Comparison of ENCODE assay signal across 17 cellular contexts in genomic region chr13:106612688-106613087, GRCh38. TPM values are rescaled to one million over a fixed set of nuclear protein-coding genes. Genes with fewer than 3 reads are reported as not detected.
DNase-seq lines count a peak whose midpoint lies in the region; ATAC-seq, FAIRE-seq and TF ChIP-seq lines count a peak whose summit lies in the region.
"Had no signal": no experiment of that assay in that cellular context is flagged by ENCODE, and none has a peak within 500 bp of the region (broad histone marks: within the 10 kb centered on the region; RNA-seq: fewer than 3 reads in every experiment).

No MANE protein-coding gene starts in this region.

- no peak overlapping the region for H2AFZ ChIP-seq in hepatocyte

- no peak for TF ChIP-seq CTCF in bronchial epithelial cell (IDR thresholded peaks at IDR 0.05; ENCODE audit: insufficient read depth, low read length, severe bottlenecking)
- TF ChIP-seq CTCF in hepatocyte (IDR thresholded peaks at IDR 0.05; ENCODE audit: poor library complexity): no peak
- TF ChIP-seq CTCF in gastrocnemius medialis (IDR thresholded peaks at IDR 0.05 in 4 of 5, conservative IDR thresholded peaks at IDR 0.05 in 1 of 5): no peak
- no peak for TF ChIP-seq CTCF in activated CD8-positive, alpha-beta T cell treated with anti-CD3 and anti-CD28 coated beads for 36 hours (IDR thresholded peaks at IDR 0.05)

- CTCF ChIA-PET in activated CD8-positive, alpha-beta T cell treated with anti-CD3 and anti-CD28 coated beads for 36 hours (lab: Charles Lee): no interaction called here

- ATAC-seq in gastrocnemius medialis: peak; percentile 62 to 65
- ATAC-seq in HG03139 (IDR thresholded peaks at IDR 0.05; ENCODE audit: unreplicated experiment): no peak
- no peak for ATAC-seq in activated CD8-positive, alpha-beta T cell treated with anti-CD3 and anti-CD28 coated beads for 36 hours
- ATAC-seq: activated CD4-positive, CD25-positive, alpha-beta regulatory T cell treated with anti-CD3 and anti-CD28 coated beads, Interleukin-2, amount 50 U/mL, for 24 hours; K562; SK-N-SH treated with all-trans-retinoic acid at 6 μM for 48 hours had no signal

- no peak for TF ChIP-seq POLR2A in gastrocnemius medialis (IDR thresholded peaks at IDR 0.05)

- POLR2A ChIA-PET in activated CD8-positive, alpha-beta T cell treated with anti-CD3 and anti-CD28 coated beads for 36 hours (lab: Charles Lee): no interaction called here

- H3K27ac ChIP-seq in hepatocyte (peak overlapping the region; percentile 32), gastrocnemius medialis (no peak overlapping the region)

- DNase-seq in Kasumi-1 (lab: John Stamatoyannopoulos, UW) (peak; percentile 86 to 88), bronchial epithelial cell (ENCODE audit: low read depth) (peak; percentile 12), hepatocyte (ENCODE audit: low spot score) (peak; percentile 75), gastrocnemius medialis (peak; percentile 39 to 68), NOMO-1 treated with dmso at 0.1 percent for 144 hours (lab: John Stamatoyannopoulos, UW; ENCODE audit: unreplicated experiment) (no peak)
- no peak for DNase-seq in activated CD8-positive, alpha-beta T cell treated with anti-CD3 and anti-CD28 coated beads for 36 hours
- DNase-seq in effector CD8-positive, alpha-beta T cell (lab: John Stamatoyannopoulos, UW): no peak
- DNase-seq: amniotic stem cell; effector CD4-positive, alpha-beta T cell; midbrain; NCI-H2107 had no signal

- H3K27me3 ChIP-seq in bronchial epithelial cell (ENCODE audit: control insufficient read depth, insufficient read depth, low read length): no peaks in the 10 kb centered on the region
- H3K27me3 ChIP-seq in hepatocyte: no peaks in the 10 kb centered on the region
- no peaks in the 10 kb centered on the region for H3K27me3 ChIP-seq in gastrocnemius medialis

- H4K20me1 ChIP-seq in hepatocyte (ENCODE audit: insufficient read depth, poor library complexity, severe bottlenecking): no peaks in the 10 kb centered on the region

- H3K9me3 Mint-ChIP-seq in activated CD8-positive, alpha-beta T cell treated with anti-CD3 and anti-CD28 coated beads for 36 hours: no peaks in the 10 kb centered on the region

- peaks cover 5% of the 10 kb centered on the region for H3K4me1 ChIP-seq in hepatocyte (ENCODE audit: insufficient read depth)
- H3K4me1 ChIP-seq in gastrocnemius medialis: no peaks in the 10 kb centered on the region

- in situ Hi-C loops in gastrocnemius medialis (cut with MboI; ENCODE audit: low sequenced_read_pairs in 4 of 4): no loop called here

- no peaks in the 10 kb centered on the region for H3K9me2 ChIP-seq in hepatocyte (replicated peaks; ENCODE audit: insufficient read depth)

- WGBS in hepatocyte (ENCODE audit: low lambda C conversion rate, missing lambda C conversion rate): 22% methylated on average over 1 of the region's 1 CpG

- no peak overlapping the region for H3K4me2 ChIP-seq in hepatocyte

- no peak overlapping the region for H3K4me3 Mint-ChIP-seq in activated CD8-positive, alpha-beta T cell treated with anti-CD3 and anti-CD28 coated beads for 36 hours
- H3K4me3 Mint-ChIP-seq: CD14-positive monocyte had no signal

- H3K4me3 ChIP-seq in bronchial epithelial cell (ENCODE audit: low read depth, low read length) (no peak overlapping the region), hepatocyte (no peak overlapping the region), gastrocnemius medialis (no peak overlapping the region)
- H3K4me3 ChIP-seq: K562 had no signal

- H3K36me3 Mint-ChIP-seq in activated CD8-positive, alpha-beta T cell treated with anti-CD3 and anti-CD28 coated beads for 36 hours (ENCODE audit: low read depth): no peaks in the 10 kb centered on the region
- H3K36me3 Mint-ChIP-seq: CD14-positive monocyte had no signal

- H3K79me2 ChIP-seq in hepatocyte: no peaks in the 10 kb centered on the region

- FAIRE-seq in bronchial epithelial cell (lab: Jason Lieb, UNC): no peak
- FAIRE-seq: G401.6, K562 had no signal

- no peaks in the 10 kb centered on the region for H3K4me1 Mint-ChIP-seq in activated CD8-positive, alpha-beta T cell treated with anti-CD3 and anti-CD28 coated beads for 36 hours (ENCODE audit: low read depth)

- intact Hi-C loops in gastrocnemius medialis (cut with DNase I; ENCODE audit: low total_unique reads): no loop called here
- intact Hi-C loops in activated CD8-positive, alpha-beta T cell treated with anti-CD3 and anti-CD28 coated beads for 36 hours (cut with micrococcal nuclease): no loop called here

- no peaks in the 10 kb centered on the region for H3K36me3 ChIP-seq in bronchial epithelial cell (ENCODE audit: control insufficient read depth, insufficient read depth, low read length)
- H3K36me3 ChIP-seq in hepatocyte (replicated peaks; ENCODE audit: insufficient read depth, low read depth): no peaks in the 10 kb centered on the region
- no peaks in the 10 kb centered on the region for H3K36me3 ChIP-seq in gastrocnemius medialis

- peaks cover 10% of the 10 kb centered on the region for H3K27me3 Mint-ChIP-seq in activated CD8-positive, alpha-beta T cell treated with anti-CD3 and anti-CD28 coated beads for 36 hours

- no peak overlapping the region for H3K27ac Mint-ChIP-seq in activated CD8-positive, alpha-beta T cell treated with anti-CD3 and anti-CD28 coated beads for 36 hours
- H3K27ac Mint-ChIP-seq: CD14-positive monocyte had no signal

- H3K9me3 ChIP-seq in hepatocyte (ENCODE audit: low read depth): no peaks in the 10 kb centered on the region
- H3K9me3 ChIP-seq in gastrocnemius medialis: no peaks in the 10 kb centered on the region

RNA-seq across cellular contexts. Expression of gene ARGLU1, which starts 44.8 kb away (rescaled TPM):
- total RNA-seq in bronchial epithelial cell (31.9 and 48.4 TPM in 2 replicates), hepatocyte (104 and 126 TPM in 2 replicates), gastrocnemius medialis (10 to 100 TPM; 10.0 to 41.1 (median 12.9) TPM)
- polyA plus RNA-seq in hepatocyte: 121 and 168 TPM in 2 replicates
- total RNA-seq in activated CD8-positive, alpha-beta T cell treated with anti-CD3 and anti-CD28 coated beads for 36 hours: 10 to 100 TPM; 89.2 to 91.8 TPM

Comparison
In these comparisons a context has a peak if more than half of its experiments do, and no peak if none do; other contexts are left out.
1. DNase-seq: peak in Kasumi-1 (2 of 2), bronchial epithelial cell (single experiment), hepatocyte (single experiment) and gastrocnemius medialis (2 of 2); none in activated CD8-positive, alpha-beta T cell treated with anti-CD3 and anti-CD28 coated beads for 36 hours (single experiment), NOMO-1 treated with dmso at 0.1 percent for 144 hours (single experiment) and effector CD8-positive, alpha-beta T cell (single experiment).
2. ATAC-seq: peak in gastrocnemius medialis (2 of 2); none in HG03139 (single experiment) and activated CD8-positive, alpha-beta T cell treated with anti-CD3 and anti-CD28 coated beads for 36 hours (single experiment).